8 cellular contexts compared by ENCODE assay signal in genomic region chr7:156892086-156892800, GRCh38. TPM values are rescaled to one million over a fixed set of nuclear protein-coding genes. Genes with fewer than 3 reads are reported as not detected.
DNase-seq lines count a peak whose midpoint lies in the region; ATAC-seq and TF ChIP-seq lines count a peak whose summit lies in the region.

No MANE protein-coding gene starts in this region.

- H3K9ac ChIP-seq in HUES6 (ENCODE audit: low read length) = peak overlapping the region; percentile 85
- H3K9ac ChIP-seq in iPS-15b (ENCODE audit: low read depth, low read length) = peak overlapping the region; percentile 90

- DNase-seq in CD8-positive, alpha-beta T cell = peak; percentile 41 to 74 (median 67)
- DNase-seq in T-helper 1 cell = peak; percentile 44 to 68 (median 56)
- no peak for DNase-seq in astrocyte of the cerebellum (ENCODE audit: low read depth)
- DNase-seq in stimulated activated CD4-positive, alpha-beta T cell treated with anti-CD3 and anti-CD28 coated beads, Interleukin-12 subunit alpha, Interleukin-12 subunit beta, amount 100 ng/mL, for 24 hours (ENCODE audit: low read depth in 2 of 2) = peak; percentile 22 to 51
- DNase-seq in inferior parietal cortex (ENCODE audit: extremely low spot score) = no peak

- POLR2A ChIA-PET in CD8-positive, alpha-beta T cell (lab: Charles Lee) = interaction anchor here (1.3 to 1.6 kb wide), 2 partner anchors 12 to 51 kb away, joined by 3 to 7 read pairs; no protein-coding TSS in a partner anchor

- CTCF ChIA-PET in CD8-positive, alpha-beta T cell (lab: Charles Lee) = no interaction called here

- TF ChIP-seq CTCF in CD8-positive, alpha-beta T cell (IDR thresholded peaks at IDR 0.05) = no peak
- TF ChIP-seq CTCF in astrocyte of the cerebellum (IDR thresholded peaks at IDR 0.05; ENCODE audit: low read depth, low read length, missing control alignments) = no peak

- no peaks in the 10 kb centered on the region for H3K36me3 ChIP-seq in CD8-positive, alpha-beta T cell (ENCODE audit: insufficient read depth, low read length)
- no peaks in the 10 kb centered on the region for H3K36me3 ChIP-seq in HUES6 (ENCODE audit: control insufficient read depth, insufficient read depth, low read length)
- H3K36me3 ChIP-seq in iPS-15b (ENCODE audit: control insufficient read depth, insufficient read depth, low read length) = peaks cover 3% of the 10 kb centered on the region

- intact Hi-C loops in CD8-positive, alpha-beta T cell (cut with DNase I, micrococcal nuclease) = loop anchor here (2.0 to 10.0 kb wide), 6 partner anchors 55 to 1813 kb away; partner anchors contain the start of genes NCAPG2 (in 1 of the 2), NOM1 (in 1 of the 2), RBM33 (in 1 of the 2) and UBE3C (in 1 of the 2)

- peak; percentile 48 for ATAC-seq in CD8-positive, alpha-beta T cell
- ATAC-seq in GM19467 (IDR thresholded peaks at IDR 0.05; ENCODE audit: unreplicated experiment) = peak; percentile 27

- H3K9me3 Mint-ChIP-seq in CD8-positive, alpha-beta T cell = no peaks in the 10 kb centered on the region

- peaks cover 11% of the 10 kb centered on the region for H3K36me3 Mint-ChIP-seq in CD8-positive, alpha-beta T cell

- peak overlapping the region; percentile 87 for H3K27ac ChIP-seq in CD8-positive, alpha-beta T cell (ENCODE audit: low read depth, low read length)
- 0 out of 2 replicates have a peak overlapping the region, but pooled peaks have one; percentile 75 for H3K27ac ChIP-seq in HUES6 (ENCODE audit: low read depth, low read length)

- in situ Hi-C loops in astrocyte of the cerebellum (cut with HindIII; ENCODE audit: low sequenced_read_pairs) = no loop called here

- H3K27ac Mint-ChIP-seq in CD8-positive, alpha-beta T cell = peak overlapping the region; percentile 92

- H3K4me1 ChIP-seq in CD8-positive, alpha-beta T cell (ENCODE audit: insufficient read depth, low read length) = peaks cover 18% of the 10 kb centered on the region
- H3K4me1 ChIP-seq in HUES6 (ENCODE audit: control insufficient read depth, insufficient read depth, low read length) (no peaks in the 10 kb centered on the region), iPS-15b (ENCODE audit: control insufficient read depth, insufficient read depth, low read length) (no peaks in the 10 kb centered on the region)

- H3K4me1 Mint-ChIP-seq in CD8-positive, alpha-beta T cell (ENCODE audit: low read depth) = peaks cover 53% of the 10 kb centered on the region

- H3K27me3 Mint-ChIP-seq in CD8-positive, alpha-beta T cell (ENCODE audit: low read depth) = no peaks in the 10 kb centered on the region

- H3K4me3 Mint-ChIP-seq in CD8-positive, alpha-beta T cell = peak overlapping the region; percentile 91

- H3K9me3 ChIP-seq in CD8-positive, alpha-beta T cell (ENCODE audit: low read length) = no peaks in the 10 kb centered on the region
- H3K9me3 ChIP-seq in HUES6 (ENCODE audit: control insufficient read depth, insufficient read depth, low read depth, low read length) (no peaks in the 10 kb centered on the region), iPS-15b (ENCODE audit: control insufficient read depth, insufficient read depth, low read length) (no peaks in the 10 kb centered on the region)

- H3K27me3 ChIP-seq in CD8-positive, alpha-beta T cell (ENCODE audit: insufficient read depth, low read length) = no peaks in the 10 kb centered on the region
- H3K27me3 ChIP-seq in HUES6 (ENCODE audit: control insufficient read depth, insufficient read depth, low read length) (no peaks in the 10 kb centered on the region), iPS-15b (ENCODE audit: control insufficient read depth, insufficient read depth, low read length) (no peaks in the 10 kb centered on the region)

- peak overlapping the region; percentile 62 for H3K4me3 ChIP-seq in CD8-positive, alpha-beta T cell (ENCODE audit: low read depth, low read length)
- H3K4me3 ChIP-seq in HUES6 (ENCODE audit: low read depth, low read length) (peak overlapping the region; percentile 93), astrocyte of the cerebellum (ENCODE audit: low read depth, low read length) (peak overlapping the region; percentile 80), iPS-15b (ENCODE audit: low read depth, low read length) (peak overlapping the region; percentile 96)

RNA-seq across cellular contexts. Expression of gene LMBR1, which starts 0.7 kb away (rescaled TPM):
- total RNA-seq in CD8-positive, alpha-beta T cell = 10 to 100 TPM; 69.1 to 74.0 TPM

RNA-seq across cellular contexts. Expression of gene NOM1, which starts 57.3 kb away (rescaled TPM):
- 10 to 100 TPM; 35.2 to 50.9 TPM for total RNA-seq in CD8-positive, alpha-beta T cell

Comparison
In these comparisons a context has a peak if more than half of its experiments do, and no peak if none do; other contexts are left out.
1. DNase-seq: peak in CD8-positive, alpha-beta T cell (7 of 7), T-helper 1 cell (5 of 5) and stimulated activated CD4-positive, alpha-beta T cell treated with anti-CD3 and anti-CD28 coated beads, Interleukin-12 subunit alpha, Interleukin-12 subunit beta, amount 100 ng/mL, for 24 hours (2 of 2); none in astrocyte of the cerebellum (single experiment) and inferior parietal cortex (single experiment).
2. Peak in every context shown above with its lines, with median percentiles within 50 percentile points of each other: H3K4me3 ChIP-seq.